1 cellular context compared by ENCODE assay signal in genomic region chr3:37441689-37442088, GRCh38.
TF ChIP-seq lines count a peak whose summit lies in the region.

No MANE protein-coding gene starts in this region.

TF ChIP-seq in GM23338, 12 proteins besides CTCF, POLR2A, EP300 and RAD21 (continued from another document):
- TF ChIP-seq ZNF462 (CRISPR knock-in tag; IDR thresholded peaks at IDR 0.05), result no peak
- TF ChIP-seq REST (IDR thresholded peaks at IDR 0.05; ENCODE audit: unreplicated experiment), result no peak
- TF ChIP-seq CREB1 (CRISPR knock-in tag; IDR thresholded peaks at IDR 0.05; ENCODE audit: low read depth), result no peak
- TF ChIP-seq ETS1 (IDR thresholded peaks at IDR 0.05), result no peak
- no peak for TF ChIP-seq EZH2phosphoT487 (IDR thresholded peaks at IDR 0.05; ENCODE audit: unreplicated experiment)
